21 cellular contexts compared by ENCODE assay signal in genomic region chr2:43309935-43310334, GRCh38.
"Had no signal": no experiment of that assay in that cellular context is flagged by ENCODE, and none has a peak within 500 bp of the region (broad histone marks: within the 10 kb centered on the region; RNA-seq: fewer than 3 reads in every experiment).

No MANE protein-coding gene starts in this region.

- H3K9me3 ChIP-seq: MG63, SJSA1 had no signal

- DNase-seq: KBM-7, MG63, NCI-H1092, NCI-H1105 treated with DMSO at 0.1 percent for 48 hours, NCI-H1417 treated with DMSO at 0.1 percent for 48 hours, NCI-H146, NCI-H1694 treated with DMSO at 0.1 percent for 48 hours, NCI-H2081, NCI-H2107, NCI-H226, NCI-H446, NCI-H510A, NCI-H524 treated with DMSO at 0.1 percent for 48 hours, NCI-H69, NCI-H774, Right ventricle myocardium superior, RPMI8226, SIG-M5 had no signal

- H3K36me3 ChIP-seq: MG63, SJSA1 had no signal

- H3K4me3 ChIP-seq: MG63, SJSA1, SK-N-MC had no signal

- H3K27me3 ChIP-seq: MG63, SJSA1 had no signal

- H3K27ac ChIP-seq: HL-60, SJSA1, SK-N-MC had no signal
